Comparison of ENCODE assay signal across 7 cellular contexts in genomic region chr3:182793663-182794454, GRCh38. TPM values are rescaled to one million over a fixed set of nuclear protein-coding genes. Genes with fewer than 3 reads are reported as not detected.
A peak's percentile ranks its signal among the peaks of the same experiment; 100 is the strongest.
DNase-seq lines count a peak whose midpoint lies in the region; TF ChIP-seq lines count a peak whose summit lies in the region.

No MANE protein-coding gene starts in this region.

- in situ Hi-C loops in GM13977 (cut with MboI; ENCODE audit: low pct_unique_long_range_greater_than_20kb, low sequenced_read_pairs, unreplicated experiment), result no loop called here
- in situ Hi-C loops in HAP-1 (cut with MboI; ENCODE audit: low sequenced_read_pairs), result no loop called here

- peaks cover 12% of the 10 kb centered on the region for H3K4me1 ChIP-seq in HAP-1

- H3K27ac ChIP-seq in layer of hippocampus (ENCODE audit: low read depth, low read length), result peak overlapping the region; percentile 84

- H3K27me3 ChIP-seq in HAP-1 (ENCODE audit: low read depth), result peaks cover 5% of the 10 kb centered on the region; the same call in 1 of the 2 replicates
- H3K27me3 ChIP-seq in MG63, result no peaks in the 10 kb centered on the region
- H3K27me3 ChIP-seq in layer of hippocampus (ENCODE audit: control insufficient read depth, insufficient read depth, low read length), result no peaks in the 10 kb centered on the region

- TF ChIP-seq CTCF in GM13977 (IDR thresholded peaks at IDR 0.05; ENCODE audit: extremely low read depth, insufficient read depth, missing control alignments), result no peak
- TF ChIP-seq CTCF in WI38 (IDR thresholded peaks at IDR 0.05; ENCODE audit: low read depth, low read length), result no peak

- H3K9me3 ChIP-seq in HAP-1 (no peaks in the 10 kb centered on the region), MG63 (no peaks in the 10 kb centered on the region)

- H3K36me3 ChIP-seq in HAP-1 (replicated peaks) (no peaks in the 10 kb centered on the region; the same call in 1 of the 2 replicates), MG63 (no peaks in the 10 kb centered on the region; the same call in 1 of the 2 replicates)

- peak overlapping the region; percentile 72 for H3K4me3 ChIP-seq in HAP-1
- peak overlapping the region; percentile 71 for H3K4me3 ChIP-seq in MG63
- H3K4me3 ChIP-seq in WI38 (ENCODE audit: low read depth, low read length), result peak overlapping the region; percentile 88

- peak; percentile 39 for DNase-seq in GM13977 (ENCODE audit: low spot score)
- peak in 1 of 2 experiments; percentile 30 for DNase-seq in HAP-1 (ENCODE audit: low spot score in 2 of 2)
- peak; percentile 56 for DNase-seq in MG63
- DNase-seq in cerebellar cortex (ENCODE audit: low spot score), result peak; percentile 38
- peak; percentile 38 for DNase-seq in stimulated activated CD4-positive, alpha-beta T cell treated with anti-CD3 and anti-CD28 coated beads, Interleukin-2, amount 100 ng/mL, for 4 hours (ENCODE audit: low read depth)

RNA-seq across cellular contexts. Expression of gene ATP11B, which starts 0.6 kb away (rescaled TPM):
- total RNA-seq in MG63 (2014; rRNA removed; shearing (Covaris generic); ENCODE audit: low replicate concordance), result 31.7 and 48.3 TPM in 2 replicates
